In the genomic region with DNA sequence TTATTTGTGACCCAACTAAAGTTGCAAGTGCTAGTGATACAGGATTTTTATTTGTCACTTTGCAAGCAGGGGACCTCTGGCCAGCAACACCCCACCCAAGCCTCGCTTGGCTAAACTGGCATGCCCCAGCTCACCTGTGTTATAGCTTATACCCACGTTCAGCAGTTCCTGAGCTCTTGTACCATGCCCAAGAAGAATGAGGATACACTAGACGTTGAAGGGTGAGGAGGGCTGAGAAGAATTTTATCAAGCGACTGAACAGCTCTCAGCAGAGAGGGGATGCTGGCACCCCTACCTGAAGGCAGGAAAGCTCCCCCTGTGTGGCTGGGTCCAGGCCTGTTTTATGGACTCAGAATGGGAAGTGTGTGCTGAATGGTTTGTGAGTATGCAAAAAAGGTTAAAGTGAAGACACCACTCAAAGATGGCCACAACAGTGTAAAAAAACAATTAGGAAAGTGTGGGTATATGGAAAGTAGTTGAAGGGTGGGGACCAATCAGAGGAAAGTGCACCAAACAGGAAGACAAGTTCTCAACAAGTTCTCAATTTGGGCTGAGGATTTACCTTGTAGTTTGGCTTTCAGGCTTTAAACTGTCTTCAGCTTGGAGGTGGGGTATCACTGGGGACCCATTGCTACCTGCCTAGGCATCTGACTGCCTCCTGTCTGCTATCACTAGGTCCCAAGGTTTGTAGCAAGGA, we compare ENCODE assay signal across 9 cellular contexts. TPM values are rescaled to one million over a fixed set of nuclear protein-coding genes. Genes with fewer than 3 reads are reported as not detected.
DNase-seq lines count a peak whose midpoint lies in the region; ATAC-seq, FAIRE-seq and TF ChIP-seq lines count a peak whose summit lies in the region.
"Had no signal": no experiment of that assay in that cellular context is flagged by ENCODE, and none has a peak within 500 bp of the region (broad histone marks: within the 10 kb centered on the region; RNA-seq: fewer than 3 reads in every experiment).

No MANE protein-coding gene starts in this region.

- DNase-seq in GM18507 (ENCODE audit: extremely low spot score, insufficient read length, low read depth): no peak
- DNase-seq in RWPE1 (ENCODE audit: low spot score): no peak
- no peak for DNase-seq in gastrocnemius medialis
- DNase-seq in NCI-H226: no peak
- DNase-seq in omental fat pad (ENCODE audit: low spot score): no peak
- DNase-seq in NCI-H2029 treated with DMSO at 0.1 percent for 48 hours (lab: John Stamatoyannopoulos, UW): no peak
- DNase-seq: HCEC 1CT, pancreas had no signal

- H3K9me3 ChIP-seq in duodenal mucosa (ENCODE audit: control insufficient read depth in 1 of 2, low read length in 2 of 2): peaks cover 8 to 12% of the 10 kb centered on the region in 2 donors
- no peaks in the 10 kb centered on the region for H3K9me3 ChIP-seq in gastrocnemius medialis
- H3K9me3 ChIP-seq: pancreas had no signal

- H3K27ac ChIP-seq in RWPE1: peak overlapping the region; percentile 31; the same call in 1 of the 2 replicates
- peak overlapping the region; percentile 87 for H3K27ac ChIP-seq in duodenal mucosa (ENCODE audit: low read depth, low read length)
- H3K27ac ChIP-seq in gastrocnemius medialis: peak overlapping the region in 3 of 4 donors; percentile 76 to 80 (median 79)

- POLR2A ChIA-PET in RWPE1 (lab: Yijun Ruan, JAX; ENCODE audit: low non-redundant PET): no interaction called here

- FAIRE-seq in GM18507 (lab: Jason Lieb, UNC): peak; percentile 5
- FAIRE-seq: pancreas had no signal

- intact Hi-C loops in gastrocnemius medialis (cut with DNase I; ENCODE audit: low total_unique reads): loop anchor here (5.0 kb wide), 2 partner anchors 110 to 125 kb away; partner anchors contain the start of gene ABT1

- H3K4me1 ChIP-seq in duodenal mucosa (ENCODE audit: control insufficient read depth in 1 of 2, insufficient read depth in 2 of 2, low read length in 2 of 2) (peaks cover 27 to 34% of the 10 kb centered on the region in 2 donors), gastrocnemius medialis (no peaks in the 10 kb centered on the region)

- in situ Hi-C loops in gastrocnemius medialis (cut with MboI; ENCODE audit: low sequenced_read_pairs in 4 of 4): no loop called here

- CTCF ChIA-PET in RWPE1 (lab: Yijun Ruan, JAX): no interaction called here

- peaks cover 12 to 18% of the 10 kb centered on the region in 2 donors for H3K36me3 ChIP-seq in duodenal mucosa (ENCODE audit: control insufficient read depth in 1 of 2, insufficient read depth in 2 of 2, low read length in 2 of 2)
- peaks cover 0 to 23% of the 10 kb centered on the region in 2 donors for H3K36me3 ChIP-seq in gastrocnemius medialis

- peak overlapping the region in 1 of 2 donors; percentile 77 for H3K9ac ChIP-seq in duodenal mucosa (ENCODE audit: low read depth in 1 of 2, low read length in 2 of 2)

- TF ChIP-seq CTCF in RWPE1 (conservative IDR thresholded peaks at IDR 0.05; ENCODE audit: low read depth): no peak
- no peak for TF ChIP-seq CTCF in gastrocnemius medialis (IDR thresholded peaks at IDR 0.05 in 4 of 5, conservative IDR thresholded peaks at IDR 0.05 in 1 of 5)
- TF ChIP-seq CTCF in omental fat pad (IDR thresholded peaks at IDR 0.05): no peak

- ATAC-seq in gastrocnemius medialis: no peak
- no peak for ATAC-seq in omental fat pad (ENCODE audit: low FRiP score)

- H3K27me3 ChIP-seq in duodenal mucosa (ENCODE audit: control insufficient read depth in 1 of 2, insufficient read depth in 2 of 2, low read length in 2 of 2): no peaks in the 10 kb centered on the region
- H3K27me3 ChIP-seq in gastrocnemius medialis: no peaks in the 10 kb centered on the region
- H3K27me3 ChIP-seq: pancreas had no signal

- no peak overlapping the region for H3K4me3 ChIP-seq in duodenal mucosa (ENCODE audit: low read depth in 1 of 2, low read length in 2 of 2)
- peak overlapping the region in 1 of 4 donors; percentile 57 for H3K4me3 ChIP-seq in gastrocnemius medialis

- TF ChIP-seq POLR2A in gastrocnemius medialis (IDR thresholded peaks at IDR 0.05): no peak

RNA-seq across cellular contexts. Expression of gene BTN2A1, which starts 14.9 kb away (rescaled TPM):
- total RNA-seq in gastrocnemius medialis (1 to 10 TPM; 6.2 to 9.7 (median 8.1) TPM), omental fat pad (10 to 100 TPM; 10.2 to 29.2 (median 15.2) TPM)

RNA-seq across cellular contexts. Expression of gene BTN1A1, which starts 27.4 kb away (rescaled TPM):
- total RNA-seq in gastrocnemius medialis (not detected), omental fat pad (not detected)
- total RNA-seq: pancreas had no signal

RNA-seq across cellular contexts. Expression of gene BTN3A3, which starts 32.4 kb away (rescaled TPM):
- total RNA-seq in gastrocnemius medialis (1 to 10 TPM; 1.8 to 2.9 (median 2.6) TPM), omental fat pad (10 to 100 TPM; 12.7 to 27.2 (median 18.0) TPM)

Comparison
In these comparisons a context has a peak if more than half of its experiments do, and no peak if none do; other contexts are left out.
1. H3K27ac ChIP-seq: peak in every context shown above with its lines; median percentile 87 in duodenal mucosa; 79 in gastrocnemius medialis; 31 in RWPE1.